In genomic region chr21:34091607-34092006, GRCh38 we compare ENCODE assay signal across 8 cellular contexts. TPM values are rescaled to one million over a fixed set of nuclear protein-coding genes. Genes with fewer than 3 reads are reported as not detected.
DNase-seq lines count a peak whose midpoint lies in the region; ATAC-seq, FAIRE-seq and TF ChIP-seq lines count a peak whose summit lies in the region.
"Had no signal": no experiment of that assay in that cellular context is flagged by ENCODE, and none has a peak within 500 bp of the region (broad histone marks: within the 10 kb centered on the region; RNA-seq: fewer than 3 reads in every experiment).

No MANE protein-coding gene starts in this region.

- peaks cover 32% of the 10 kb centered on the region for H3K4me1 ChIP-seq in GM23338 (ENCODE audit: insufficient read depth)

- H3K4me3 Mint-ChIP-seq in GM23338: no peak overlapping the region
- H3K4me3 Mint-ChIP-seq in mesothelial cell of epicardium: no peak overlapping the region

- H3K36me3 Mint-ChIP-seq in GM23338 (ENCODE audit: low read depth) (peaks cover 22% of the 10 kb centered on the region), mesothelial cell of epicardium (peaks cover 11% of the 10 kb centered on the region)

- in situ Hi-C loops in astrocyte of the spinal cord (cut with HindIII; ENCODE audit: low sequenced_read_pairs): no loop called here

- no peak overlapping the region for H3K27ac ChIP-seq in GM23338 (ENCODE audit: low read depth)

- H3K4me3 ChIP-seq in GM23338: no peak overlapping the region
- no peak overlapping the region for H3K4me3 ChIP-seq in astrocyte of the spinal cord (ENCODE audit: low read depth, low read length)

- no peak overlapping the region for H2AFZ ChIP-seq in GM23338

- peaks cover 18% of the 10 kb centered on the region for H3K4me1 Mint-ChIP-seq in GM23338
- peaks cover 37% of the 10 kb centered on the region for H3K4me1 Mint-ChIP-seq in mesothelial cell of epicardium

- H3K9me3 Mint-ChIP-seq in GM23338: no peaks in the 10 kb centered on the region
- H3K9me3 Mint-ChIP-seq in mesothelial cell of epicardium: no peaks in the 10 kb centered on the region

- no peaks in the 10 kb centered on the region for H3K27me3 ChIP-seq in GM23338 (ENCODE audit: insufficient read depth)

- no peaks in the 10 kb centered on the region for H3K9me2 ChIP-seq in GM23338 (ENCODE audit: insufficient read depth)

- TF ChIP-seq CTCF in D721Med (IDR thresholded peaks at IDR 0.05; ENCODE audit: insufficient read depth, missing control alignments) (peak; percentile 15), GM23338 (conservative IDR thresholded peaks at IDR 0.05; ENCODE audit: low read depth in 2 of 2) (peak; percentile 34 to 71; a peak in 3 of 4 replicates), astrocyte of the spinal cord (IDR thresholded peaks at IDR 0.05; ENCODE audit: low read depth, low read length) (peak; percentile 42), mesothelial cell of epicardium (IDR thresholded peaks at IDR 0.05; ENCODE audit: unreplicated experiment) (peak; percentile 13)

- no peak overlapping the region for H3K4me2 ChIP-seq in GM23338

- H3F3A ChIP-seq in GM23338 (replicated peaks; ENCODE audit: low read depth): no peaks in the 10 kb centered on the region

- peaks cover 60% of the 10 kb centered on the region for H4K20me1 ChIP-seq in GM23338 (replicated peaks; ENCODE audit: insufficient read depth)

- no peak for FAIRE-seq in D721Med (lab: Jason Lieb, UNC)

- peaks cover 99% of the 10 kb centered on the region for H3K79me2 ChIP-seq in GM23338 (replicated peaks; ENCODE audit: insufficient read depth)

- no peaks in the 10 kb centered on the region for H3K27me3 Mint-ChIP-seq in GM23338 (ENCODE audit: insufficient read depth, low read depth, poor library complexity)
- H3K27me3 Mint-ChIP-seq in mesothelial cell of epicardium (ENCODE audit: low read depth): no peaks in the 10 kb centered on the region

- no peak overlapping the region for H3K27ac Mint-ChIP-seq in GM23338
- H3K27ac Mint-ChIP-seq in mesothelial cell of epicardium: peak overlapping the region; percentile 50

- H3K36me3 ChIP-seq in GM23338 (ENCODE audit: insufficient read depth): peaks cover 8% of the 10 kb centered on the region; the same call in 1 of the 2 replicates

- ATAC-seq in GM23338: peak; percentile 48; the same call in 2 of the 3 replicates
- ATAC-seq in HG03196 (IDR thresholded peaks at IDR 0.05; ENCODE audit: unreplicated experiment): no peak

- DNase-seq in D721Med (ENCODE audit: insufficient read length, low spot score): no peak
- peak; percentile 60 for DNase-seq in GM23338 (ENCODE audit: low spot score)
- no peak for DNase-seq in astrocyte of the spinal cord (ENCODE audit: low read depth, low spot score)
- no peak for DNase-seq in mesothelial cell of epicardium (ENCODE audit: low spot score in 2 of 2, unreplicated experiment in 2 of 2)
- DNase-seq in hepatic stellate cell (ENCODE audit: low spot score): no peak
- DNase-seq in activated CD8-positive, alpha-beta memory T cell treated with anti-CD3 and anti-CD28 coated beads, Interleukin-2, amount 50 U/mL, for 4 hours: no peak
- DNase-seq: T-helper 9 cell had no signal

TF ChIP-seq in GM23338, 12 proteins besides CTCF, POLR2A, EP300 and RAD21:
- TF ChIP-seq EZH2phosphoT487 (IDR thresholded peaks at IDR 0.05; ENCODE audit: unreplicated experiment): no peak
- TF ChIP-seq CREB1 (CRISPR knock-in tag; IDR thresholded peaks at IDR 0.05; ENCODE audit: low read depth): no peak
- no peak for TF ChIP-seq ZNF462 (CRISPR knock-in tag; IDR thresholded peaks at IDR 0.05)
- no peak for TF ChIP-seq STAT1 (IDR thresholded peaks at IDR 0.05; ENCODE audit: unreplicated experiment)
- no peak for TF ChIP-seq ZNF114 (CRISPR knock-in tag; IDR thresholded peaks at IDR 0.05)
- TF ChIP-seq NANOG (IDR thresholded peaks at IDR 0.05; ENCODE audit: borderline replicate concordance): no peak
- TF ChIP-seq JUNB (IDR thresholded peaks at IDR 0.05; ENCODE audit: unreplicated experiment): no peak
- TF ChIP-seq EZH2 (IDR thresholded peaks at IDR 0.05; ENCODE audit: low read depth, unreplicated experiment): no peak
- no peak for TF ChIP-seq ZNF331 (CRISPR knock-in tag; IDR thresholded peaks at IDR 0.05; ENCODE audit: low read depth)

RNA-seq across cellular contexts. Expression of gene MRPS6, which starts 18.2 kb away (rescaled TPM):
- 80.5 and 103 TPM in 2 replicates for total RNA-seq in GM23338 (2014; rRNA removed; shearing (Covaris generic))
- 232 and 242 TPM in 2 replicates for polyA plus RNA-seq in GM23338 (2016; fragmentation: Nextera tagmentation; extraction: Ambion mirVana)
- 129 to 135 TPM (median 134 TPM) in 3 replicates for total RNA-seq in mesothelial cell of epicardium

RNA-seq across cellular contexts. Expression of gene SLC5A3, which starts 18.2 kb away (rescaled TPM):
- 31.7 and 32.7 TPM in 2 replicates for total RNA-seq in GM23338 (2014; rRNA removed; shearing (Covaris generic))
- 5.7 and 6.2 TPM in 2 replicates for polyA plus RNA-seq in GM23338 (2016; fragmentation: Nextera tagmentation; extraction: Ambion mirVana)
- 53.9 to 56.8 TPM (median 54.9 TPM) in 3 replicates for total RNA-seq in mesothelial cell of epicardium
